In the genomic region with DNA sequence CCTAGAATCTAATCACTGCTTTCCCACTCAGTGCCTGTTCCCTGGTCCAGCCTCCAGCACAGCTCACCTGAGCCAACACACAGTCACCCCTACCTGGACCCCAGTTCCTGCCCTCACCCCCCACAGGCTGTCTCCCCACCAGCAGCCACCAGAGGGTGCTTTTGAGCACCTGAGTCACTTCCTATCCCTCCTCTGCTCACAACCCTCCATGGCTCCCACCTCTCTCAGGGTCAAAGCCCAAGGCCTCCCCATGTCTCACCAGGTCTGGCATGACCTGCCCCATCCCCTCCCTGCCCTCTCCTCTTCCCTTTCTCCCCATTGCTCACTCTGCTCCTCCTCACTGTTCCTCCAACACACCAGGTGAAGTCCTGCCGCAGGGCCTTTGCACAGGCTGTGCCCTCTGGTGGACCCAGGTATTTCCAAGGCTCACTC, we compare ENCODE assay signal across 1 cellular context.
A peak's percentile ranks its signal among the peaks of the same experiment; 100 is the strongest.
TF ChIP-seq lines count a peak whose summit lies in the region.

No MANE protein-coding gene starts in this region.

TF ChIP-seq in HepG2, 621 proteins besides CTCF, POLR2A, EP300 and RAD21 (continued from another document and continues in another):
- TF ChIP-seq, protein P1, sequence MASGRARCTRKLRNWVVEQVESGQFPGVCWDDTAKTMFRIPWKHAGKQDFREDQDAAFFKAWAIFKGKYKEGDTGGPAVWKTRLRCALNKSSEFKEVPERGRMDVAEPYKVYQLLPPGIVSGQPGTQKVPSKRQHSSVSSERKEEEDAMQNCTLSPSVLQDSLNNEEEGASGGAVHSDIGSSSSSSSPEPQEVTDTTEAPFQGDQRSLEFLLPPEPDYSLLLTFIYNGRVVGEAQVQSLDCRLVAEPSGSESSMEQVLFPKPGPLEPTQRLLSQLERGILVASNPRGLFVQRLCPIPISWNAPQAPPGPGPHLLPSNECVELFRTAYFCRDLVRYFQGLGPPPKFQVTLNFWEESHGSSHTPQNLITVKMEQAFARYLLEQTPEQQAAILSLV (CRISPR knock-in tag; IDR thresholded peaks at IDR 0.05; ENCODE audit: borderline replicate concordance), result no peak
- TF ChIP-seq MTA1 (CRISPR knock-in tag; IDR thresholded peaks at IDR 0.05; ENCODE audit: borderline replicate concordance) (no peak), ZNF333 (CRISPR knock-in tag; IDR thresholded peaks at IDR 0.05; ENCODE audit: borderline replicate concordance) (no peak), MTA3 (CRISPR knock-in tag; IDR thresholded peaks at IDR 0.05) (no peak), PHF8 (CRISPR knock-in tag; IDR thresholded peaks at IDR 0.05) (no peak), ADNP (CRISPR knock-in tag; IDR thresholded peaks at IDR 0.05) (peak; percentile 22; the same call in 1 of the 2 replicates), ERF (CRISPR knock-in tag; IDR thresholded peaks at IDR 0.05) (no peak), RCOR2 (CRISPR knock-in tag; IDR thresholded peaks at IDR 0.05) (peak; percentile 71; the same call in 1 of the 2 replicates), NAIF1 (CRISPR knock-in tag; IDR thresholded peaks at IDR 0.05; ENCODE audit: borderline replicate concordance) (no peak), ZNF558 (CRISPR knock-in tag; IDR thresholded peaks at IDR 0.05; ENCODE audit: borderline replicate concordance) (no peak), ZNF850 (CRISPR knock-in tag; conservative IDR thresholded peaks at IDR 0.05) (no peak), ZNF878 (CRISPR knock-in tag; IDR thresholded peaks at IDR 0.05) (no peak), MAZ (IDR thresholded peaks at IDR 0.05; ENCODE audit: borderline replicate concordance, low read depth, low read length) (no peak), MAZ (CRISPR knock-in tag; IDR thresholded peaks at IDR 0.05; ENCODE audit: low read depth) (no peak), PRMT3 (CRISPR knock-in tag; IDR thresholded peaks at IDR 0.05; ENCODE audit: borderline replicate concordance, low read depth) (no peak), RFXAP (CRISPR knock-in tag; IDR thresholded peaks at IDR 0.05; ENCODE audit: borderline replicate concordance) (no peak), THAP11 (CRISPR knock-in tag; IDR thresholded peaks at IDR 0.05) (peak; percentile 55; the same call in 1 of the 2 replicates), PITX1 (CRISPR knock-in tag; IDR thresholded peaks at IDR 0.05) (no peak), ZNF589 (CRISPR knock-in tag; conservative IDR thresholded peaks at IDR 0.05) (no peak), ZNF33A (CRISPR knock-in tag; IDR thresholded peaks at IDR 0.05; ENCODE audit: borderline replicate concordance) (no peak), XBP1 (CRISPR knock-in tag; IDR thresholded peaks at IDR 0.05) (no peak)
- TF ChIP-seq, protein P2, sequence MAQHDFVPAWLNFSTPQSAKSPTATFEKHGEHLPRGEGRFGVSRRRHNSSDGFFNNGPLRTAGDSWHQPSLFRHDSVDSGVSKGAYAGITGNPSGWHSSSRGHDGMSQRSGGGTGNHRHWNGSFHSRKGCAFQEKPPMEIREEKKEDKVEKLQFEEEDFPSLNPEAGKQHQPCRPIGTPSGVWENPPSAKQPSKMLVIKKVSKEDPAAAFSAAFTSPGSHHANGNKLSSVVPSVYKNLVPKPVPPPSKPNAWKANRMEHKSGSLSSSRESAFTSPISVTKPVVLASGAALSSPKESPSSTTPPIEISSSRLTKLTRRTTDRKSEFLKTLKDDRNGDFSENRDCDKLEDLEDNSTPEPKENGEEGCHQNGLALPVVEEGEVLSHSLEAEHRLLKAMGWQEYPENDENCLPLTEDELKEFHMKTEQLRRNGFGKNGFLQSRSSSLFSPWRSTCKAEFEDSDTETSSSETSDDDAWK (CRISPR knock-in tag; IDR thresholded peaks at IDR 0.05), result no peak
- TF ChIP-seq, protein P3, sequence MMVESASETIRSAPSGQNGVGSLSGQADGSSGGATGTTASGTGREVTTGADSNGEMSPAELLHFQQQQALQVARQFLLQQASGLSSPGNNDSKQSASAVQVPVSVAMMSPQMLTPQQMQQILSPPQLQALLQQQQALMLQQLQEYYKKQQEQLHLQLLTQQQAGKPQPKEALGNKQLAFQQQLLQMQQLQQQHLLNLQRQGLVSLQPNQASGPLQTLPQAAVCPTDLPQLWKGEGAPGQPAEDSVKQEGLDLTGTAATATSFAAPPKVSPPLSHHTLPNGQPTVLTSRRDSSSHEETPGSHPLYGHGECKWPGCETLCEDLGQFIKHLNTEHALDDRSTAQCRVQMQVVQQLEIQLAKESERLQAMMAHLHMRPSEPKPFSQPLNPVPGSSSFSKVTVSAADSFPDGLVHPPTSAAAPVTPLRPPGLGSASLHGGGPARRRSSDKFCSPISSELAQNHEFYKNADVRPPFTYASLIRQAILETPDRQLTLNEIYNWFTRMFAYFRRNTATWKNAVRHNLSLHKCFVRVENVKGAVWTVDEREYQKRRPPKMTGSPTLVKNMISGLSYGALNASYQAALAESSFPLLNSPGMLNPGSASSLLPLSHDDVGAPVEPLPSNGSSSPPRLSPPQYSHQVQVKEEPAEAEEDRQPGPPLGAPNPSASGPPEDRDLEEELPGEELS (CRISPR knock-in tag; IDR thresholded peaks at IDR 0.05), result no peak
- TF ChIP-seq, protein P4, sequence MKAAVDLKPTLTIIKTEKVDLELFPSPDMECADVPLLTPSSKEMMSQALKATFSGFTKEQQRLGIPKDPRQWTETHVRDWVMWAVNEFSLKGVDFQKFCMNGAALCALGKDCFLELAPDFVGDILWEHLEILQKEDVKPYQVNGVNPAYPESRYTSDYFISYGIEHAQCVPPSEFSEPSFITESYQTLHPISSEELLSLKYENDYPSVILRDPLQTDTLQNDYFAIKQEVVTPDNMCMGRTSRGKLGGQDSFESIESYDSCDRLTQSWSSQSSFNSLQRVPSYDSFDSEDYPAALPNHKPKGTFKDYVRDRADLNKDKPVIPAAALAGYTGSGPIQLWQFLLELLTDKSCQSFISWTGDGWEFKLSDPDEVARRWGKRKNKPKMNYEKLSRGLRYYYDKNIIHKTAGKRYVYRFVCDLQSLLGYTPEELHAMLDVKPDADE (CRISPR knock-in tag; IDR thresholded peaks at IDR 0.05), result no peak
- TF ChIP-seq, protein P5, sequence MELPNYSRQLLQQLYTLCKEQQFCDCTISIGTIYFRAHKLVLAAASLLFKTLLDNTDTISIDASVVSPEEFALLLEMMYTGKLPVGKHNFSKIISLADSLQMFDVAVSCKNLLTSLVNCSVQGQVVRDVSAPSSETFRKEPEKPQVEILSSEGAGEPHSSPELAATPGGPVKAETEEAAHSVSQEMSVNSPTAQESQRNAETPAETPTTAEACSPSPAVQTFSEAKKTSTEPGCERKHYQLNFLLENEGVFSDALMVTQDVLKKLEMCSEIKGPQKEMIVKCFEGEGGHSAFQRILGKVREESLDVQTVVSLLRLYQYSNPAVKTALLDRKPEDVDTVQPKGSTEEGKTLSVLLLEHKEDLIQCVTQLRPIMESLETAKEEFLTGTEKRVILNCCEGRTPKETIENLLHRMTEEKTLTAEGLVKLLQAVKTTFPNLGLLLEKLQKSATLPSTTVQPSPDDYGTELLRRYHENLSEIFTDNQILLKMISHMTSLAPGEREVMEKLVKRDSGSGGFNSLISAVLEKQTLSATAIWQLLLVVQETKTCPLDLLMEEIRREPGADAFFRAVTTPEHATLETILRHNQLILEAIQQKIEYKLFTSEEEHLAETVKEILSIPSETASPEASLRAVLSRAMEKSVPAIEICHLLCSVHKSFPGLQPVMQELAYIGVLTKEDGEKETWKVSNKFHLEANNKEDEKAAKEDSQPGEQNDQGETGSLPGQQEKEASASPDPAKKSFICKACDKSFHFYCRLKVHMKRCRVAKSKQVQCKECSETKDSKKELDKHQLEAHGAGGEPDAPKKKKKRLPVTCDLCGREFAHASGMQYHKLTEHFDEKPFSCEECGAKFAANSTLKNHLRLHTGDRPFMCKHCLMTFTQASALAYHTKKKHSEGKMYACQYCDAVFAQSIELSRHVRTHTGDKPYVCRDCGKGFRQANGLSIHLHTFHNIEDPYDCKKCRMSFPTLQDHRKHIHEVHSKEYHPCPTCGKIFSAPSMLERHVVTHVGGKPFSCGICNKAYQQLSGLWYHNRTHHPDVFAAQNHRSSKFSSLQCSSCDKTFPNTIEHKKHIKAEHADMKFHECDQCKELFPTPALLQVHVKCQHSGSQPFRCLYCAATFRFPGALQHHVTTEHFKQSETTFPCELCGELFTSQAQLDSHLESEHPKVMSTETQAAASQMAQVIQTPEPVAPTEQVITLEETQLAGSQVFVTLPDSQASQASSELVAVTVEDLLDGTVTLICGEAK (IDR thresholded peaks at IDR 0.05), result no peak
- TF ChIP-seq, protein P5 (CRISPR knock-in tag; IDR thresholded peaks at IDR 0.05), result no peak
- TF ChIP-seq, protein P6, sequence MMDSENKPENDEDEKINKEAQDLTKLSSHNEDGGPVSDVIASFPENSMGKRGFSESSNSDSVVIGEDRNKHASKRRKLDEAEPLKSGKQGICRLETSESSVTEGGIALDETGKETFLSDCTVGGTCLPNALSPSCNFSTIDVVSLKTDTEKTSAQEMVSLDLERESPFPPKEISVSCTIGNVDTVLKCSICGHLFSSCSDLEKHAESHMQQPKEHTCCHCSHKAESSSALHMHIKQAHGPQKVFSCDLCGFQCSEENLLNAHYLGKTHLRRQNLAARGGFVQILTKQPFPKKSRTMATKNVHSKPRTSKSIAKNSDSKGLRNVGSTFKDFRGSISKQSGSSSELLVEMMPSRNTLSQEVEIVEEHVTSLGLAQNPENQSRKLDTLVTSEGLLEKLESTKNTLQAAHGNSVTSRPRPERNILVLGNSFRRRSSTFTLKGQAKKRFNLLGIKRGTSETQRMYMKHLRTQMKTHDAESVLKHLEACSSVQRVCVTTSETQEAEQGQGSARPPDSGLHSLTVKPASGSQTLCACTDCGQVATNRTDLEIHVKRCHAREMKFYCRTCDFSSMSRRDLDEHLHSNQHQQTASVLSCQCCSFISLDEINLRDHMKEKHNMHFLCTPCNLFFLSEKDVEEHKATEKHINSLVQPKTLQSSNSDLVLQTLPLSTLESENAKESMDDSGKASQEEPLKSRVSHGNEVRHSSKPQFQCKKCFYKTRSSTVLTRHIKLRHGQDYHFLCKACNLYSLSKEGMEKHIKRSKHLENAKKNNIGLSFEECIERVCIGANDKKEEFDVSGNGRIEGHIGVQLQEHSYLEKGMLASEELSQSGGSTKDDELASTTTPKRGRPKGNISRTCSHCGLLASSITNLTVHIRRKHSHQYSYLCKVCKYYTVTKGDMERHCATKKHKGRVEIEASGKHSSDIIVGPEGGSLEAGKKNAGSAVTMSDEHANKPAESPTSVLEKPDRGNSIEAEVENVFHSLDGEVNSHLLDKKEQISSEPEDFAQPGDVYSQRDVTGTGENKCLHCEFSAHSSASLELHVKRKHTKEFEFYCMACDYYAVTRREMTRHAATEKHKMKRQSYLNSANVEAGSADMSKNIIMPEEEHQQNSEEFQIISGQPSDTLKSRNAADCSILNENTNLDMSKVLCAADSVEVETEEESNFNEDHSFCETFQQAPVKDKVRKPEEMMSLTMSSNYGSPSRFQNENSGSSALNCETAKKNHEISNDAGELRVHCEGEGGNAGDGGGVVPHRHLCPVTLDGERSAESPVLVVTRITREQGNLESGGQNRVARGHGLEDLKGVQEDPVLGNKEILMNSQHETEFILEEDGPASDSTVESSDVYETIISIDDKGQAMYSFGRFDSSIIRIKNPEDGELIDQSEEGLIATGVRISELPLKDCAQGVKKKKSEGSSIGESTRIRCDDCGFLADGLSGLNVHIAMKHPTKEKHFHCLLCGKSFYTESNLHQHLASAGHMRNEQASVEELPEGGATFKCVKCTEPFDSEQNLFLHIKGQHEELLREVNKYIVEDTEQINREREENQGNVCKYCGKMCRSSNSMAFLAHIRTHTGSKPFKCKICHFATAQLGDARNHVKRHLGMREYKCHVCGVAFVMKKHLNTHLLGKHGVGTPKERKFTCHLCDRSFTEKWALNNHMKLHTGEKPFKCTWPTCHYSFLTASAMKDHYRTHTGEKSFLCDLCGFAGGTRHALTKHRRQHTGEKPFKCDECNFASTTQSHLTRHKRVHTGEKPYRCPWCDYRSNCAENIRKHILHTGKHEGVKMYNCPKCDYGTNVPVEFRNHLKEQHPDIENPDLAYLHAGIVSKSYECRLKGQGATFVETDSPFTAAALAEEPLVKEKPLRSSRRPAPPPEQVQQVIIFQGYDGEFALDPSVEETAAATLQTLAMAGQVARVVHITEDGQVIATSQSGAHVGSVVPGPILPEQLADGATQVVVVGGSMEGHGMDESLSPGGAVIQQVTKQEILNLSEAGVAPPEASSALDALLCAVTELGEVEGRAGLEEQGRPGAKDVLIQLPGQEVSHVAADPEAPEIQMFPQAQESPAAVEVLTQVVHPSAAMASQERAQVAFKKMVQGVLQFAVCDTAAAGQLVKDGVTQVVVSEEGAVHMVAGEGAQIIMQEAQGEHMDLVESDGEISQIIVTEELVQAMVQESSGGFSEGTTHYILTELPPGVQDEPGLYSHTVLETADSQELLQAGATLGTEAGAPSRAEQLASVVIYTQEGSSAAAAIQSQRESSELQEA (CRISPR knock-in tag; IDR thresholded peaks at IDR 0.05; ENCODE audit: not compliant biosample characterization), result no peak
- TF ChIP-seq, protein P7, sequence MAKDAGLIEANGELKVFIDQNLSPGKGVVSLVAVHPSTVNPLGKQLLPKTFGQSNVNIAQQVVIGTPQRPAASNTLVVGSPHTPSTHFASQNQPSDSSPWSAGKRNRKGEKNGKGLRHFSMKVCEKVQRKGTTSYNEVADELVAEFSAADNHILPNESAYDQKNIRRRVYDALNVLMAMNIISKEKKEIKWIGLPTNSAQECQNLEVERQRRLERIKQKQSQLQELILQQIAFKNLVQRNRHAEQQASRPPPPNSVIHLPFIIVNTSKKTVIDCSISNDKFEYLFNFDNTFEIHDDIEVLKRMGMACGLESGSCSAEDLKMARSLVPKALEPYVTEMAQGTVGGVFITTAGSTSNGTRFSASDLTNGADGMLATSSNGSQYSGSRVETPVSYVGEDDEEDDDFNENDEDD (CRISPR knock-in tag; IDR thresholded peaks at IDR 0.05; ENCODE audit: borderline replicate concordance), result no peak
